In the genomic region with DNA sequence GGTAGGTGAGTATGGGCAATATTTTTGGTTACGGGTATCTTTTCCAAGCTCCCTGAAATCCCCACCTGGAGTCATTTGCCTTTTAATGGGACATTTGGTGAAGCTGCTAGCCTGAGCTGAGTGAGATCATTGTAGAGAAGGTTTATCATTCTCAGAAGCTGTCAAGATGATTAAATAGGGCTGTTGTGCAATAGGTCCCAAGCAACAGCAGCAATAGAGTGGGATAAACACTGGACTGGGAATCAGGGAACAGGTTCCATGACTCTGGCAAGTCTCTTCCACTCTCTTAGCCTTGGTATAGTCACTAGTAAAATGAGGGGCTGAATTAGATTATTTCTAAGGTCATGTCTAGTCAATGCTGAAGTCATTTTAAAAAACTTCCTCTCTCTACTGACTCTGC, we compare ENCODE assay signal across 1 cellular context.
A peak's percentile ranks its signal among the peaks of the same experiment; 100 is the strongest.
TF ChIP-seq lines count a peak whose summit lies in the region.

No MANE protein-coding gene starts in this region.

TF ChIP-seq in K562, 482 proteins besides CTCF, POLR2A, EP300 and RAD21:
- TF ChIP-seq CBFA2T2 (conservative IDR thresholded peaks at IDR 0.05), result no peak
- no peak for TF ChIP-seq ARNT (IDR thresholded peaks at IDR 0.05)
- no peak for TF ChIP-seq RAD51 (IDR thresholded peaks at IDR 0.05; ENCODE audit: borderline replicate concordance, low read depth)
- TF ChIP-seq CEBPG (CRISPR knock-in tag; IDR thresholded peaks at IDR 0.05), result no peak
- peak; percentile 89 to 99 for TF ChIP-seq CEBPG (tag; conservative IDR thresholded peaks at IDR 0.05 in 1 of 2, IDR thresholded peaks at IDR 0.05 in 1 of 2)
- TF ChIP-seq MEF2D (tag; conservative IDR thresholded peaks at IDR 0.05; ENCODE audit: low read depth), result no peak
- peak; percentile 99 for TF ChIP-seq ZNF766 (CRISPR knock-in tag; conservative IDR thresholded peaks at IDR 0.05)
- peak; percentile 77 for TF ChIP-seq FOXJ2 (tag; IDR thresholded peaks at IDR 0.05)
- TF ChIP-seq, protein P1, sequence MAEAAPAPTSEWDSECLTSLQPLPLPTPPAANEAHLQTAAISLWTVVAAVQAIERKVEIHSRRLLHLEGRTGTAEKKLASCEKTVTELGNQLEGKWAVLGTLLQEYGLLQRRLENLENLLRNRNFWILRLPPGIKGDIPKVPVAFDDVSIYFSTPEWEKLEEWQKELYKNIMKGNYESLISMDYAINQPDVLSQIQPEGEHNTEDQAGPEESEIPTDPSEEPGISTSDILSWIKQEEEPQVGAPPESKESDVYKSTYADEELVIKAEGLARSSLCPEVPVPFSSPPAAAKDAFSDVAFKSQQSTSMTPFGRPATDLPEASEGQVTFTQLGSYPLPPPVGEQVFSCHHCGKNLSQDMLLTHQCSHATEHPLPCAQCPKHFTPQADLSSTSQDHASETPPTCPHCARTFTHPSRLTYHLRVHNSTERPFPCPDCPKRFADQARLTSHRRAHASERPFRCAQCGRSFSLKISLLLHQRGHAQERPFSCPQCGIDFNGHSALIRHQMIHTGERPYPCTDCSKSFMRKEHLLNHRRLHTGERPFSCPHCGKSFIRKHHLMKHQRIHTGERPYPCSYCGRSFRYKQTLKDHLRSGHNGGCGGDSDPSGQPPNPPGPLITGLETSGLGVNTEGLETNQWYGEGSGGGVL (CRISPR knock-in tag; IDR thresholded peaks at IDR 0.05), result no peak
- TF ChIP-seq, protein P2, sequence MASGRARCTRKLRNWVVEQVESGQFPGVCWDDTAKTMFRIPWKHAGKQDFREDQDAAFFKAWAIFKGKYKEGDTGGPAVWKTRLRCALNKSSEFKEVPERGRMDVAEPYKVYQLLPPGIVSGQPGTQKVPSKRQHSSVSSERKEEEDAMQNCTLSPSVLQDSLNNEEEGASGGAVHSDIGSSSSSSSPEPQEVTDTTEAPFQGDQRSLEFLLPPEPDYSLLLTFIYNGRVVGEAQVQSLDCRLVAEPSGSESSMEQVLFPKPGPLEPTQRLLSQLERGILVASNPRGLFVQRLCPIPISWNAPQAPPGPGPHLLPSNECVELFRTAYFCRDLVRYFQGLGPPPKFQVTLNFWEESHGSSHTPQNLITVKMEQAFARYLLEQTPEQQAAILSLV (tag; IDR thresholded peaks at IDR 0.05), result 0 out of 2 replicates have a peak, but pooled peaks have one; percentile 26
- TF ChIP-seq ATF7 (IDR thresholded peaks at IDR 0.05), result no peak
- TF ChIP-seq ATF3 (IDR thresholded peaks at IDR 0.05), result 0 out of 2 replicates have a peak, but pooled peaks have one; percentile 7
- TF ChIP-seq ATF3 (CRISPR knock-in tag; conservative IDR thresholded peaks at IDR 0.05), result no peak
- peak; percentile 46 for TF ChIP-seq PKNOX1 (IDR thresholded peaks at IDR 0.05)
- no peak for TF ChIP-seq ZNF551 (CRISPR knock-in tag; IDR thresholded peaks at IDR 0.05)
- TF ChIP-seq YBX1 (IDR thresholded peaks at IDR 0.05), result no peak
- 0 out of 2 replicates have a peak, but pooled peaks have one; percentile 5 for TF ChIP-seq JUND (IDR thresholded peaks at IDR 0.05; ENCODE audit: borderline replicate concordance, low read depth, low read length)
- TF ChIP-seq JUND (tag; IDR thresholded peaks at IDR 0.05; ENCODE audit: borderline replicate concordance, low read depth, low read length), result peak; percentile 16; the same call in 1 of the 3 replicates
- no peak for TF ChIP-seq ZKSCAN1 (IDR thresholded peaks at IDR 0.05; ENCODE audit: low read depth, low read length)
- TF ChIP-seq, protein P3, sequence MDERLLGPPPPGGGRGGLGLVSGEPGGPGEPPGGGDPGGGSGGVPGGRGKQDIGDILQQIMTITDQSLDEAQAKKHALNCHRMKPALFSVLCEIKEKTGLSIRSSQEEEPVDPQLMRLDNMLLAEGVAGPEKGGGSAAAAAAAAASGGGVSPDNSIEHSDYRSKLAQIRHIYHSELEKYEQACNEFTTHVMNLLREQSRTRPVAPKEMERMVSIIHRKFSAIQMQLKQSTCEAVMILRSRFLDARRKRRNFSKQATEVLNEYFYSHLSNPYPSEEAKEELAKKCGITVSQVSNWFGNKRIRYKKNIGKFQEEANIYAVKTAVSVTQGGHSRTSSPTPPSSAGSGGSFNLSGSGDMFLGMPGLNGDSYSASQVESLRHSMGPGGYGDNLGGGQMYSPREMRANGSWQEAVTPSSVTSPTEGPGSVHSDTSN (CRISPR knock-in tag; IDR thresholded peaks at IDR 0.05; ENCODE audit: low read depth), result peak; percentile 62
- TF ChIP-seq, protein P3 (tag; conservative IDR thresholded peaks at IDR 0.05; ENCODE audit: low read depth), result peak; percentile 98
- peak; percentile 96 for TF ChIP-seq MEIS2 (IDR thresholded peaks at IDR 0.05; ENCODE audit: partially characterized antibody)
- no peak for TF ChIP-seq ARID2 (IDR thresholded peaks at IDR 0.05)
- no peak for TF ChIP-seq DNMT1 (IDR thresholded peaks at IDR 0.05)
- TF ChIP-seq CEBPB (tag; IDR thresholded peaks at IDR 0.05), result peak; percentile 99
